8 cellular contexts compared by ENCODE assay signal in the genomic region with DNA sequence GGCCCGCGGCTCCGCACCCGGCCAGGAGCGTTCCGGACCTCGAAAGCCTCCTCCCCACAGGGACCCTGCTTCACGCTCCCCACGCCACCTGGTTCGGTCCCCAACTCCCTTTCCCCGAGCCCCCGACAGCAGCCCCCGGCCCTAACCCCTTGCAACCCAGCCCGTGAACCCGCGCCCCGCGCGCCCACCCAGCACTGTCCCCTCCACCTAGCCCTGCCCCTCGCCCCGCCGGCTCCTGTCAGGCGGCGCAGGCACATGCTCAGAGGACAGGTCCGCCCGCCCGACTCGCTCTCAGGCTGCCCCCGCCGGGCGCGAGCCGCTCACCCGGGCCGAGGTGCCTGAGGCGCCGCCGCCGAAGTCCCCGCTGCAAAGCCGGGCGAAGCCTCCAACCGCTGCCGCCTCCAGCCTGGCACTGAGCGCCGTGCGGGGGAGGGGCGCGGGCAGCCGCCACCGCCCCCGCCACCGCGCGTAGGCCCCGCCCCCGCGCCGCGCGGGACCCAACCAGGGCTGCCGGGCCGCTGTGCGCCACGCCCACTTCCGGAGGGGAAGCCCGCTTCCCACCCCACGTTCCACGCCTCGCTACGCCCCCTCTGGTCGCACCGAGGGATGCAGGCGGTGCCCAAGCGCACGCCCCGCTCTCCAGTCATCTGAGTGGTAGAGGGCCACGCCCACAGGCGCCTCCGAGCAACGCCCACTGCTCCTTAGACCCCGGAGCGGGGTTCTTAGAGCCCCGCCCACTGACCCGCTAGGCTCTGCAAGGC. TPM values are rescaled to one million over a fixed set of nuclear protein-coding genes. Genes with fewer than 3 reads are reported as not detected.
DNase-seq lines count a peak whose midpoint lies in the region; ATAC-seq and TF ChIP-seq lines count a peak whose summit lies in the region.

A gene (minus strand): TSS at position 414 of the 761 bp plus-strand sequence. CDS start 30,200 bp downstream, outside the sequence.

- H3K27ac ChIP-seq in dorsolateral prefrontal cortex, result peak within 1 kb of the TSS; percentile 71 to 99 (median 95)

- 1 to 2% methylated on average over 36 to 52 of the region's 85 CpGs for WGBS in lower leg skin, 2 donors

- peak within 1 kb of the TSS; percentile 91 for H3K27ac Mint-ChIP-seq in activated CD4-positive, alpha-beta memory T cell treated with anti-CD3 and anti-CD28 coated beads for 36 hours

- H3K27me3 ChIP-seq in dorsolateral prefrontal cortex, result no peaks in the 10 kb centered on the region

- no peaks in the 10 kb centered on the region for H3K36me3 Mint-ChIP-seq in activated CD4-positive, alpha-beta memory T cell treated with anti-CD3 and anti-CD28 coated beads for 36 hours

- no peaks in the 10 kb centered on the region for H3K27me3 Mint-ChIP-seq in activated CD4-positive, alpha-beta memory T cell treated with anti-CD3 and anti-CD28 coated beads for 36 hours

- intact Hi-C loops in activated CD4-positive, alpha-beta memory T cell treated with anti-CD3 and anti-CD28 coated beads for 36 hours (cut with micrococcal nuclease), result loop anchor here (1.0 to 5.0 kb wide), 5 partner anchors 40 to 362 kb away; a partner anchor contains a TSS
- intact Hi-C loops in dorsolateral prefrontal cortex (cut with DNase I), result loop anchor here (1.0 to 10.0 kb wide), 5 partner anchors 39 to 168 kb away; a partner anchor contains a TSS
- intact Hi-C loops in lower leg skin (cut with DNase I; ENCODE audit: low total_unique reads), result no loop called here

- ATAC-seq in GM19372 (IDR thresholded peaks at IDR 0.05; ENCODE audit: low read depth, unreplicated experiment) (peak; percentile 71), HG03558 (IDR thresholded peaks at IDR 0.05; ENCODE audit: extremely low read depth, unreplicated experiment) (peak; percentile 61)

- peaks cover 34% of the 10 kb centered on the region for H3K4me1 Mint-ChIP-seq in activated CD4-positive, alpha-beta memory T cell treated with anti-CD3 and anti-CD28 coated beads for 36 hours (ENCODE audit: low read depth)

- CTCF ChIA-PET in activated CD4-positive, alpha-beta memory T cell treated with anti-CD3 and anti-CD28 coated beads for 36 hours (lab: Charles Lee), result interaction anchor here (0.9 to 1.6 kb wide), 5 partner anchors 39 to 68 kb away, joined by 3 to 10 read pairs (median 6); no protein-coding TSS in a partner anchor

- H3K4me3 ChIP-seq in dorsolateral prefrontal cortex (peak within 1 kb of the TSS; percentile 64 to 97 (median 88)), lower leg skin (ENCODE audit: low read depth, poor library complexity, severe bottlenecking) (peak within 1 kb of the TSS; percentile 97)

- TF ChIP-seq CTCF in dorsolateral prefrontal cortex (IDR thresholded peaks at IDR 0.05 in 54 of 56, conservative IDR thresholded peaks at IDR 0.05 in 2 of 56; ENCODE audit: low read depth in 1 of 56, partially characterized antibody in 56 of 56) (peak; percentile 48 to 93 (median 82)), lower leg skin (IDR thresholded peaks at IDR 0.05) (peak in 2 of 3 donors; percentile 69 to 76)

- no peaks in the 10 kb centered on the region for H3K9me3 Mint-ChIP-seq in activated CD4-positive, alpha-beta memory T cell treated with anti-CD3 and anti-CD28 coated beads for 36 hours

- POLR2A ChIA-PET in activated CD4-positive, alpha-beta memory T cell treated with anti-CD3 and anti-CD28 coated beads for 36 hours (lab: Charles Lee), result interaction anchor here (0.9 to 3.0 kb wide), 4 partner anchors 41 to 126 kb away, joined by 3 to 23 read pairs (median 4); a partner anchor contains a TSS

- TF ChIP-seq POLR2A in lower leg skin (IDR thresholded peaks at IDR 0.05), result peak in 1 of 2 donors; percentile 92

- H3K4me3 Mint-ChIP-seq in activated CD4-positive, alpha-beta memory T cell treated with anti-CD3 and anti-CD28 coated beads for 36 hours, result peak within 1 kb of the TSS; percentile 91

- DNase-seq in CD1c-positive myeloid dendritic cell (ENCODE audit: extremely low spot score) (peak; percentile 98), NCI-H774 (lab: John Stamatoyannopoulos, UW) (peak; percentile 99), dorsolateral prefrontal cortex (peak; percentile 85 to 96 (median 90)), lower leg skin (ENCODE audit: low spot score in 2 of 2) (peak; percentile 96 to 99)
- peak; percentile 97 for DNase-seq in activated CD4-positive, alpha-beta memory T cell treated with anti-CD3 and anti-CD28 coated beads for 36 hours
- DNase-seq in stimulated activated CD4-positive, alpha-beta T cell treated with anti-CD3 and anti-CD28 coated beads, Interleukin-4, amount 100 ng/mL, for 48 hours (ENCODE audit: low read depth in 2 of 2), result peak; percentile 91 to 95

RNA-seq across cellular contexts. Expression of the gene that starts here (rescaled TPM):
- 10 to 100 TPM; 62.1 to 70.9 TPM for total RNA-seq in activated CD4-positive, alpha-beta memory T cell treated with anti-CD3 and anti-CD28 coated beads for 36 hours
- total RNA-seq in dorsolateral prefrontal cortex (100 to 1,000 TPM in 112 of 120 experiments, 10 to 100 TPM in 8; 87.2 to 202 (median 122) TPM), lower leg skin (100 to 1,000 TPM in 3 of 4 donors, 10 to 100 TPM in 1; 86.5 to 193 (median 146) TPM)

Comparison
In these comparisons a context has a peak if more than half of its experiments do, and no peak if none do; other contexts are left out.
1. Peak in every context shown above with its lines: DNase-seq, ATAC-seq, H3K4me3 ChIP-seq and H3K27ac ChIP-seq.